1 cellular context compared by ENCODE assay signal in the genomic region with DNA sequence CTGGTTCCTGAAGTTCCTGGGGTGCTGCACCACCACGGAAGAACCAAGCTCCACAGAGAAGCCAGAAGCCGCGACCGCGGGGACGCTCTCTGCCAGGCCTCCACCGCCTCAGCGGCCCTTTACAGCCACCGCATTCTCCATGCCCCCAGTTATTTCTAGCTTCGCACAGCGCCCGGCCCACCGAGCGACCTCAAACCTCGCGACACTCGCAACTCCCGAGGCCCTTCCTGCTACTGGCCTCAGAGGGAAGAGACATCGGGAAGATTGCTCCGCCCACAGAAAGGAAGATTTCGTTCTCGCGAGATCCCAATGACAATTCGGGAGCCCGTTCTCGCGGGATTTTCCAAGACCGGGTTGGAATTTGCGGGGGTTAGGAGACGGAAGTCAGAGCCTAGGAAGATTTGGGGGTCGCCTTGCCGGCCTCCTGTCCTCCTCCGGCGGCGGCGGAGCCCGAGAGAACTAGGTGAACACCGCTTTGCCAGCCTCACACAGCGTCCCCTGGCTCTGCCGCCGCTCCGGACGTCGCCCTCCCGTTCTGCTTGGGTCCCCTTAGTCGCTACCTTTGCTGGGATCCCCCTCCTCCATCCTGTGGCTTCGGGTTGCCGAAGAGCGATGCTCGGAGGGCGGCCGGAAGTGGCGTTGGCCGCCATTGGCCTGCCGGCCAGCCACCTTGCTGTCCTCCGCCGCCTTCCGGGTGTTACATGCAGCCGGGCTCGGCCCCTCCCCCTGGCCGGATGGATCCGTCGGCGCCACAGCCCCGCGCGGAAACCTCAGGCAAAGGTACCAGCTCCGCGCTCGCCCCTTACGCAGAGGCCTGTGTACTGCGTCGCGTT.
TF ChIP-seq lines count a peak whose summit lies in the region.

A gene with protein sequence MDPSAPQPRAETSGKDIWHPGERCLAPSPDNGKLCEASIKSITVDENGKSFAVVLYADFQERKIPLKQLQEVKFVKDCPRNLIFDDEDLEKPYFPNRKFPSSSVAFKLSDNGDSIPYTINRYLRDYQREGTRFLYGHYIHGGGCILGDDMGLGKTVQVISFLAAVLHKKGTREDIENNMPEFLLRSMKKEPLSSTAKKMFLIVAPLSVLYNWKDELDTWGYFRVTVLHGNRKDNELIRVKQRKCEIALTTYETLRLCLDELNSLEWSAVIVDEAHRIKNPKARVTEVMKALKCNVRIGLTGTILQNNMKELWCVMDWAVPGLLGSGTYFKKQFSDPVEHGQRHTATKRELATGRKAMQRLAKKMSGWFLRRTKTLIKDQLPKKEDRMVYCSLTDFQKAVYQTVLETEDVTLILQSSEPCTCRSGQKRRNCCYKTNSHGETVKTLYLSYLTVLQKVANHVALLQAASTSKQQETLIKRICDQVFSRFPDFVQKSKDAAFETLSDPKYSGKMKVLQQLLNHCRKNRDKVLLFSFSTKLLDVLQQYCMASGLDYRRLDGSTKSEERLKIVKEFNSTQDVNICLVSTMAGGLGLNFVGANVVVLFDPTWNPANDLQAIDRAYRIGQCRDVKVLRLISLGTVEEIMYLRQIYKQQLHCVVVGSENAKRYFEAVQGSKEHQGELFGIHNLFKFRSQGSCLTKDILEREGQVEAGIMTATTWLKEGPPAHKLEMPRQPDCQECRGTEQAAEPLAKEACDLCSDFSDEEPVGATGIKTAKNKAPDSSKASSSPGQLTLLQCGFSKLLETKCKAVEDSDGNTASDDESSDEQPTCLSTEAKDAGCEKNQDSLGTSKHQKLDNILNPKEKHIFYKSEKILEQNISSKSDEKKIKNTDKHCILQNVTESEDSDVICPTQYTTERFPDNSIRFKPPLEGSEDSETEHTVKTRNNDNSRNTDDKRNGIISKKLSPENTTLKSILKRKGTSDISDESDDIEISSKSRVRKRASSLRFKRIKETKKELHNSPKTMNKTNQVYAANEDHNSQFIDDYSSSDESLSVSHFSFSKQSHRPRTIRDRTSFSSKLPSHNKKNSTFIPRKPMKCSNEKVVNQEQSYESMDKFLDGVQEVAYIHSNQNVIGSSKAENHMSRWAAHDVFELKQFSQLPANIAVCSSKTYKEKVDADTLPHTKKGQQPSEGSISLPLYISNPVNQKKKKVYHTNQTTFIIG (N-terminal part only) (plus strand): TSS at position 387 of the 833 bp plus-strand sequence. CDS start 348 bp downstream, at position 735.

TF ChIP-seq in HepG2, 621 proteins besides CTCF, POLR2A, EP300 and RAD21 (continued from another document and continues in another):
- TF ChIP-seq, protein P1, sequence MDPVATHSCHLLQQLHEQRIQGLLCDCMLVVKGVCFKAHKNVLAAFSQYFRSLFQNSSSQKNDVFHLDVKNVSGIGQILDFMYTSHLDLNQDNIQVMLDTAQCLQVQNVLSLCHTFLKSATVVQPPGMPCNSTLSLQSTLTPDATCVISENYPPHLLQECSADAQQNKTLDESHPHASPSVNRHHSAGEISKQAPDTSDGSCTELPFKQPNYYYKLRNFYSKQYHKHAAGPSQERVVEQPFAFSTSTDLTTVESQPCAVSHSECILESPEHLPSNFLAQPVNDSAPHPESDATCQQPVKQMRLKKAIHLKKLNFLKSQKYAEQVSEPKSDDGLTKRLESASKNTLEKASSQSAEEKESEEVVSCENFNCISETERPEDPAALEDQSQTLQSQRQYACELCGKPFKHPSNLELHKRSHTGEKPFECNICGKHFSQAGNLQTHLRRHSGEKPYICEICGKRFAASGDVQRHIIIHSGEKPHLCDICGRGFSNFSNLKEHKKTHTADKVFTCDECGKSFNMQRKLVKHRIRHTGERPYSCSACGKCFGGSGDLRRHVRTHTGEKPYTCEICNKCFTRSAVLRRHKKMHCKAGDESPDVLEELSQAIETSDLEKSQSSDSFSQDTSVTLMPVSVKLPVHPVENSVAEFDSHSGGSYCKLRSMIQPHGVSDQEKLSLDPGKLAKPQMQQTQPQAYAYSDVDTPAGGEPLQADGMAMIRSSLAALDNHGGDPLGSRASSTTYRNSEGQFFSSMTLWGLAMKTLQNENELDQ (CRISPR knock-in tag; IDR thresholded peaks at IDR 0.05; ENCODE audit: borderline replicate concordance) = peak; percentile 60; the same call in 1 of the 2 replicates
- no peak for TF ChIP-seq GTF2F1 (IDR thresholded peaks at IDR 0.05; ENCODE audit: low read length)
- no peak for TF ChIP-seq SCMH1 (CRISPR knock-in tag; IDR thresholded peaks at IDR 0.05; ENCODE audit: borderline replicate concordance)
- TF ChIP-seq, protein P2, sequence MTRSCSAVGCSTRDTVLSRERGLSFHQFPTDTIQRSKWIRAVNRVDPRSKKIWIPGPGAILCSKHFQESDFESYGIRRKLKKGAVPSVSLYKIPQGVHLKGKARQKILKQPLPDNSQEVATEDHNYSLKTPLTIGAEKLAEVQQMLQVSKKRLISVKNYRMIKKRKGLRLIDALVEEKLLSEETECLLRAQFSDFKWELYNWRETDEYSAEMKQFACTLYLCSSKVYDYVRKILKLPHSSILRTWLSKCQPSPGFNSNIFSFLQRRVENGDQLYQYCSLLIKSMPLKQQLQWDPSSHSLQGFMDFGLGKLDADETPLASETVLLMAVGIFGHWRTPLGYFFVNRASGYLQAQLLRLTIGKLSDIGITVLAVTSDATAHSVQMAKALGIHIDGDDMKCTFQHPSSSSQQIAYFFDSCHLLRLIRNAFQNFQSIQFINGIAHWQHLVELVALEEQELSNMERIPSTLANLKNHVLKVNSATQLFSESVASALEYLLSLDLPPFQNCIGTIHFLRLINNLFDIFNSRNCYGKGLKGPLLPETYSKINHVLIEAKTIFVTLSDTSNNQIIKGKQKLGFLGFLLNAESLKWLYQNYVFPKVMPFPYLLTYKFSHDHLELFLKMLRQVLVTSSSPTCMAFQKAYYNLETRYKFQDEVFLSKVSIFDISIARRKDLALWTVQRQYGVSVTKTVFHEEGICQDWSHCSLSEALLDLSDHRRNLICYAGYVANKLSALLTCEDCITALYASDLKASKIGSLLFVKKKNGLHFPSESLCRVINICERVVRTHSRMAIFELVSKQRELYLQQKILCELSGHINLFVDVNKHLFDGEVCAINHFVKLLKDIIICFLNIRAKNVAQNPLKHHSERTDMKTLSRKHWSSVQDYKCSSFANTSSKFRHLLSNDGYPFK (CRISPR knock-in tag; IDR thresholded peaks at IDR 0.05; ENCODE audit: borderline replicate concordance) = peak; percentile 97; the same call in 1 of the 2 replicates
- no peak for TF ChIP-seq PTBP1 (IDR thresholded peaks at IDR 0.05; ENCODE audit: low read depth, low read length, poor library complexity, severe bottlenecking)
- no peak; the same call in 1 of the 2 replicates for TF ChIP-seq ZNF83 (CRISPR knock-in tag; IDR thresholded peaks at IDR 0.05; ENCODE audit: borderline replicate concordance)
- TF ChIP-seq NCOR1 (IDR thresholded peaks at IDR 0.05; ENCODE audit: borderline replicate concordance, low read length) = no peak
- TF ChIP-seq, protein P3, sequence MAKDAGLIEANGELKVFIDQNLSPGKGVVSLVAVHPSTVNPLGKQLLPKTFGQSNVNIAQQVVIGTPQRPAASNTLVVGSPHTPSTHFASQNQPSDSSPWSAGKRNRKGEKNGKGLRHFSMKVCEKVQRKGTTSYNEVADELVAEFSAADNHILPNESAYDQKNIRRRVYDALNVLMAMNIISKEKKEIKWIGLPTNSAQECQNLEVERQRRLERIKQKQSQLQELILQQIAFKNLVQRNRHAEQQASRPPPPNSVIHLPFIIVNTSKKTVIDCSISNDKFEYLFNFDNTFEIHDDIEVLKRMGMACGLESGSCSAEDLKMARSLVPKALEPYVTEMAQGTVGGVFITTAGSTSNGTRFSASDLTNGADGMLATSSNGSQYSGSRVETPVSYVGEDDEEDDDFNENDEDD (CRISPR knock-in tag; IDR thresholded peaks at IDR 0.05; ENCODE audit: borderline replicate concordance) = peak; percentile 86
- TF ChIP-seq, protein P4, sequence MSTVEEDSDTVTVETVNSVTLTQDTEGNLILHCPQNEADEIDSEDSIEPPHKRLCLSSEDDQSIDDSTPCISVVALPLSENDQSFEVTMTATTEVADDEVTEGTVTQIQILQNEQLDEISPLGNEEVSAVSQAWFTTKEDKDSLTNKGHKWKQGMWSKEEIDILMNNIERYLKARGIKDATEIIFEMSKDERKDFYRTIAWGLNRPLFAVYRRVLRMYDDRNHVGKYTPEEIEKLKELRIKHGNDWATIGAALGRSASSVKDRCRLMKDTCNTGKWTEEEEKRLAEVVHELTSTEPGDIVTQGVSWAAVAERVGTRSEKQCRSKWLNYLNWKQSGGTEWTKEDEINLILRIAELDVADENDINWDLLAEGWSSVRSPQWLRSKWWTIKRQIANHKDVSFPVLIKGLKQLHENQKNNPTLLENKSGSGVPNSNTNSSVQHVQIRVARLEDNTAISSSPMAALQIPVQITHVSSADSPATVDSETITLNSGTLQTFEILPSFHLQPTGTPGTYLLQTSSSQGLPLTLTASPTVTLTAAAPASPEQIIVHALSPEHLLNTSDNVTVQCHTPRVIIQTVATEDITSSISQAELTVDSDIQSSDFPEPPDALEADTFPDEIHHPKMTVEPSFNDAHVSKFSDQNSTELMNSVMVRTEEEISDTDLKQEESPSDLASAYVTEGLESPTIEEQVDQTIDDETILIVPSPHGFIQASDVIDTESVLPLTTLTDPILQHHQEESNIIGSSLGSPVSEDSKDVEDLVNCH (CRISPR knock-in tag; IDR thresholded peaks at IDR 0.05) = no peak
- TF ChIP-seq, protein P5, sequence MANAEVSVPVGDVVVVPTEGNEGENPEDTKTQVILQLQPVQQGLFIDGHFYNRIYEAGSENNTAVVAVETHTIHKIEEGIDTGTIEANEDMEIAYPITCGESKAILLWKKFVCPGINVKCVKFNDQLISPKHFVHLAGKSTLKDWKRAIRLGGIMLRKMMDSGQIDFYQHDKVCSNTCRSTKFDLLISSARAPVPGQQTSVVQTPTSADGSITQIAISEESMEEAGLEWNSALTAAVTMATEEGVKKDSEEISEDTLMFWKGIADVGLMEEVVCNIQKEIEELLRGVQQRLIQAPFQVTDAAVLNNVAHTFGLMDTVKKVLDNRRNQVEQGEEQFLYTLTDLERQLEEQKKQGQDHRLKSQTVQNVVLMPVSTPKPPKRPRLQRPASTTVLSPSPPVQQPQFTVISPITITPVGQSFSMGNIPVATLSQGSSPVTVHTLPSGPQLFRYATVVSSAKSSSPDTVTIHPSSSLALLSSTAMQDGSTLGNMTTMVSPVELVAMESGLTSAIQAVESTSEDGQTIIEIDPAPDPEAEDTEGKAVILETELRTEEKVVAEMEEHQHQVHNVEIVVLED (CRISPR knock-in tag; IDR thresholded peaks at IDR 0.05; ENCODE audit: borderline replicate concordance) = peak; percentile 68; the same call in 1 of the 2 replicates
- 0 out of 2 replicates have a peak, but pooled peaks have one; percentile 59 for TF ChIP-seq PCBP1 (IDR thresholded peaks at IDR 0.05; ENCODE audit: borderline replicate concordance, low read depth, low read length)
- TF ChIP-seq ZNF12 (CRISPR knock-in tag; IDR thresholded peaks at IDR 0.05) = peak; percentile 67; the same call in 1 of the 2 replicates
- peak; percentile 81 for TF ChIP-seq ZNF563 (CRISPR knock-in tag; IDR thresholded peaks at IDR 0.05)
- peak; percentile 55; the same call in 1 of the 2 replicates for TF ChIP-seq ZBTB20 (CRISPR knock-in tag; IDR thresholded peaks at IDR 0.05; ENCODE audit: borderline replicate concordance, low read depth)
- no peak for TF ChIP-seq NONO (IDR thresholded peaks at IDR 0.05)
- TF ChIP-seq NONO (CRISPR knock-in tag; conservative IDR thresholded peaks at IDR 0.05) = peak; percentile 90
- peak; percentile 29; the same call in 1 of the 2 replicates for TF ChIP-seq ZNF121 (CRISPR knock-in tag; IDR thresholded peaks at IDR 0.05)
- TF ChIP-seq ZNF17 (CRISPR knock-in tag; IDR thresholded peaks at IDR 0.05) = no peak
- no peak for TF ChIP-seq SIX4 (CRISPR knock-in tag; IDR thresholded peaks at IDR 0.05)
- TF ChIP-seq, protein P6, sequence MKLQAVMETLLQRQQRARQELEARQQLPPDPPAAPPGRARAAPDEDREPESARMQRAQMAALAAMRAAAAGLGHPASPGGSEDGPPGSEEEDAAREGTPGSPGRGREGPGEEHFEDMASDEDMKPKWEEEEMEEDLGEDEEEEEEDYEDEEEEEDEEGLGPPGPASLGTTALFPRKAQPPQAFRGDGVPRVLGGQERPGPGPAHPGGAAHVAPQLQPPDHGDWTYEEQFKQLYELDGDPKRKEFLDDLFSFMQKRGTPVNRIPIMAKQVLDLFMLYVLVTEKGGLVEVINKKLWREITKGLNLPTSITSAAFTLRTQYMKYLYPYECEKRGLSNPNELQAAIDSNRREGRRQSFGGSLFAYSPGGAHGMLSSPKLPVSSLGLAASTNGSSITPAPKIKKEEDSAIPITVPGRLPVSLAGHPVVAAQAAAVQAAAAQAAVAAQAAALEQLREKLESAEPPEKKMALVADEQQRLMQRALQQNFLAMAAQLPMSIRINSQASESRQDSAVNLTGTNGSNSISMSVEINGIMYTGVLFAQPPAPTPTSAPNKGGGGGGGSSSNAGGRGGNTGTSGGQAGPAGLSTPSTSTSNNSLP (IDR thresholded peaks at IDR 0.05; ENCODE audit: low read depth, low read length) = no peak
- peak; percentile 75; the same call in 1 of the 2 replicates for TF ChIP-seq ZNF235 (CRISPR knock-in tag; IDR thresholded peaks at IDR 0.05; ENCODE audit: borderline replicate concordance)
- no peak for TF ChIP-seq ZNF432 (CRISPR knock-in tag; IDR thresholded peaks at IDR 0.05; ENCODE audit: borderline replicate concordance)
- TF ChIP-seq, protein P7, sequence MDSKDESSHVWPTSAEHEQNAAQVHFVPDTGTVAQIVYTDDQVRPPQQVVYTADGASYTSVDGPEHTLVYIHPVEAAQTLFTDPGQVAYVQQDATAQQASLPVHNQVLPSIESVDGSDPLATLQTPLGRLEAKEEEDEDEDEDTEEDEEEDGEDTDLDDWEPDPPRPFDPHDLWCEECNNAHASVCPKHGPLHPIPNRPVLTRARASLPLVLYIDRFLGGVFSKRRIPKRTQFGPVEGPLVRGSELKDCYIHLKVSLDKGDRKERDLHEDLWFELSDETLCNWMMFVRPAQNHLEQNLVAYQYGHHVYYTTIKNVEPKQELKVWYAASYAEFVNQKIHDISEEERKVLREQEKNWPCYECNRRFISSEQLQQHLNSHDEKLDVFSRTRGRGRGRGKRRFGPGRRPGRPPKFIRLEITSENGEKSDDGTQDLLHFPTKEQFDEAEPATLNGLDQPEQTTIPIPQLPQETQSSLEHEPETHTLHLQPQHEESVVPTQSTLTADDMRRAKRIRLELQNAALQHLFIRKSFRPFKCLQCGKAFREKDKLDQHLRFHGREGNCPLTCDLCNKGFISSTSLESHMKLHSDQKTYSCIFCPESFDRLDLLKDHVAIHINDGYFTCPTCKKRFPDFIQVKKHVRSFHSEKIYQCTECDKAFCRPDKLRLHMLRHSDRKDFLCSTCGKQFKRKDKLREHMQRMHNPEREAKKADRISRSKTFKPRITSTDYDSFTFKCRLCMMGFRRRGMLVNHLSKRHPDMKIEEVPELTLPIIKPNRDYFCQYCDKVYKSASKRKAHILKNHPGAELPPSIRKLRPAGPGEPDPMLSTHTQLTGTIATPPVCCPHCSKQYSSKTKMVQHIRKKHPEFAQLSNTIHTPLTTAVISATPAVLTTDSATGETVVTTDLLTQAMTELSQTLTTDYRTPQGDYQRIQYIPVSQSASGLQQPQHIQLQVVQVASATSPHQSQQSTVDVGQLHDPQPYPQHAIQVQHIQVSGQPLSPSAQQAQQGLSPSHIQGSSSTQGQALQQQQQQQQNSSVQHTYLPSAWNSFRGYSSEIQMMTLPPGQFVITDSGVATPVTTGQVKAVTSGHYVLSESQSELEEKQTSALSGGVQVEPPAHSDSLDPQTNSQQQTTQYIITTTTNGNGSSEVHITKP (CRISPR knock-in tag; IDR thresholded peaks at IDR 0.05; ENCODE audit: low read depth) = peak; percentile 97
- TF ChIP-seq YEATS4 (CRISPR knock-in tag; IDR thresholded peaks at IDR 0.05; ENCODE audit: borderline replicate concordance) = peak; percentile 96
- TF ChIP-seq, protein P8, sequence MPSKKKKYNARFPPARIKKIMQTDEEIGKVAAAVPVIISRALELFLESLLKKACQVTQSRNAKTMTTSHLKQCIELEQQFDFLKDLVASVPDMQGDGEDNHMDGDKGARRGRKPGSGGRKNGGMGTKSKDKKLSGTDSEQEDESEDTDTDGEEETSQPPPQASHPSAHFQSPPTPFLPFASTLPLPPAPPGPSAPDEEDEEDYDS (CRISPR knock-in tag; IDR thresholded peaks at IDR 0.05) = peak; percentile 91
- peak; percentile 12; the same call in 1 of the 2 replicates for TF ChIP-seq NR2F2 (IDR thresholded peaks at IDR 0.05; ENCODE audit: borderline replicate concordance, low read depth)
- TF ChIP-seq HNRNPH1 (optimal IDR thresholded peaks at IDR 0.05; ENCODE audit: low read depth, low read length) = no peak
- no peak for TF ChIP-seq SRY (CRISPR knock-in tag; IDR thresholded peaks at IDR 0.05)
